In genomic region chr9:128274245-128274644, GRCh38 we compare ENCODE assay signal across 2 cellular contexts.
TF ChIP-seq lines count a peak whose summit lies in the region.

No MANE protein-coding gene starts in this region.

TF ChIP-seq in SK-N-SH, 30 proteins besides CTCF, POLR2A, EP300 and RAD21 (continued from another document):
- TF ChIP-seq, protein P1, sequence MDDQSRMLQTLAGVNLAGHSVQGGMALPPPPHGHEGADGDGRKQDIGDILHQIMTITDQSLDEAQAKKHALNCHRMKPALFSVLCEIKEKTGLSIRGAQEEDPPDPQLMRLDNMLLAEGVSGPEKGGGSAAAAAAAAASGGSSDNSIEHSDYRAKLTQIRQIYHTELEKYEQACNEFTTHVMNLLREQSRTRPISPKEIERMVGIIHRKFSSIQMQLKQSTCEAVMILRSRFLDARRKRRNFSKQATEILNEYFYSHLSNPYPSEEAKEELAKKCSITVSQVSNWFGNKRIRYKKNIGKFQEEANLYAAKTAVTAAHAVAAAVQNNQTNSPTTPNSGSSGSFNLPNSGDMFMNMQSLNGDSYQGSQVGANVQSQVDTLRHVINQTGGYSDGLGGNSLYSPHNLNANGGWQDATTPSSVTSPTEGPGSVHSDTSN (IDR thresholded peaks at IDR 0.05), result no peak
- TF ChIP-seq USF2 (IDR thresholded peaks at IDR 0.05; ENCODE audit: borderline replicate concordance, low read depth, low read length) (no peak), TAF1 (IDR thresholded peaks at IDR 0.05; ENCODE audit: borderline replicate concordance, low read depth, low read length) (no peak), FOXJ3 (CRISPR knock-in tag; IDR thresholded peaks at IDR 0.05) (no peak), FOXM1 (IDR thresholded peaks at IDR 0.05; ENCODE audit: low read depth) (no peak), RXRA (IDR thresholded peaks at IDR 0.05; ENCODE audit: borderline replicate concordance, low read depth) (no peak), MXI1 (IDR thresholded peaks at IDR 0.05; ENCODE audit: low read depth, low read length) (no peak), TCF12 (IDR thresholded peaks at IDR 0.05) (no peak), TEAD4 (IDR thresholded peaks at IDR 0.05; ENCODE audit: borderline replicate concordance, insufficient read depth) (no peak)
- TF ChIP-seq, protein P2, sequence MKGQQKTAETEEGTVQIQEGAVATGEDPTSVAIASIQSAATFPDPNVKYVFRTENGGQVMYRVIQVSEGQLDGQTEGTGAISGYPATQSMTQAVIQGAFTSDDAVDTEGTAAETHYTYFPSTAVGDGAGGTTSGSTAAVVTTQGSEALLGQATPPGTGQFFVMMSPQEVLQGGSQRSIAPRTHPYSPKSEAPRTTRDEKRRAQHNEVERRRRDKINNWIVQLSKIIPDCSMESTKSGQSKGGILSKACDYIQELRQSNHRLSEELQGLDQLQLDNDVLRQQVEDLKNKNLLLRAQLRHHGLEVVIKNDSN (IDR thresholded peaks at IDR 0.05; ENCODE audit: borderline replicate concordance, low read depth), result no peak

TF ChIP-seq in SK-N-SH treated with all-trans-retinoic acid at 6 μM for 48 hours, 23 proteins besides CTCF, POLR2A, EP300 and RAD21 (continued from another document):
- TF ChIP-seq CREB5 (CRISPR knock-in tag; IDR thresholded peaks at IDR 0.05; ENCODE audit: low read depth) (no peak), ZNF8 (CRISPR knock-in tag; IDR thresholded peaks at IDR 0.05) (no peak), TOX (CRISPR knock-in tag; IDR thresholded peaks at IDR 0.05; ENCODE audit: borderline replicate concordance) (no peak), ZNF70 (CRISPR knock-in tag; IDR thresholded peaks at IDR 0.05) (no peak), OSR1 (CRISPR knock-in tag; IDR thresholded peaks at IDR 0.05) (no peak), ISL1 (CRISPR knock-in tag; IDR thresholded peaks at IDR 0.05) (no peak), GLIS3 (CRISPR knock-in tag; IDR thresholded peaks at IDR 0.05) (no peak), RARB (CRISPR knock-in tag; IDR thresholded peaks at IDR 0.05) (no peak), SNAI2 (CRISPR knock-in tag; IDR thresholded peaks at IDR 0.05) (no peak), CSDC2 (CRISPR knock-in tag; IDR thresholded peaks at IDR 0.05) (no peak), CSRNP3 (CRISPR knock-in tag; IDR thresholded peaks at IDR 0.05) (no peak), ZC3H10 (CRISPR knock-in tag; IDR thresholded peaks at IDR 0.05) (no peak)
- TF ChIP-seq, protein P3, sequence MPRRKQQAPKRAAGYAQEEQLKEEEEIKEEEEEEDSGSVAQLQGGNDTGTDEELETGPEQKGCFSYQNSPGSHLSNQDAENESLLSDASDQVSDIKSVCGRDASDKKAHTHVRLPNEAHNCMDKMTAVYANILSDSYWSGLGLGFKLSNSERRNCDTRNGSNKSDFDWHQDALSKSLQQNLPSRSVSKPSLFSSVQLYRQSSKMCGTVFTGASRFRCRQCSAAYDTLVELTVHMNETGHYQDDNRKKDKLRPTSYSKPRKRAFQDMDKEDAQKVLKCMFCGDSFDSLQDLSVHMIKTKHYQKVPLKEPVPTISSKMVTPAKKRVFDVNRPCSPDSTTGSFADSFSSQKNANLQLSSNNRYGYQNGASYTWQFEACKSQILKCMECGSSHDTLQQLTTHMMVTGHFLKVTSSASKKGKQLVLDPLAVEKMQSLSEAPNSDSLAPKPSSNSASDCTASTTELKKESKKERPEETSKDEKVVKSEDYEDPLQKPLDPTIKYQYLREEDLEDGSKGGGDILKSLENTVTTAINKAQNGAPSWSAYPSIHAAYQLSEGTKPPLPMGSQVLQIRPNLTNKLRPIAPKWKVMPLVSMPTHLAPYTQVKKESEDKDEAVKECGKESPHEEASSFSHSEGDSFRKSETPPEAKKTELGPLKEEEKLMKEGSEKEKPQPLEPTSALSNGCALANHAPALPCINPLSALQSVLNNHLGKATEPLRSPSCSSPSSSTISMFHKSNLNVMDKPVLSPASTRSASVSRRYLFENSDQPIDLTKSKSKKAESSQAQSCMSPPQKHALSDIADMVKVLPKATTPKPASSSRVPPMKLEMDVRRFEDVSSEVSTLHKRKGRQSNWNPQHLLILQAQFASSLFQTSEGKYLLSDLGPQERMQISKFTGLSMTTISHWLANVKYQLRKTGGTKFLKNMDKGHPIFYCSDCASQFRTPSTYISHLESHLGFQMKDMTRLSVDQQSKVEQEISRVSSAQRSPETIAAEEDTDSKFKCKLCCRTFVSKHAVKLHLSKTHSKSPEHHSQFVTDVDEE (CRISPR knock-in tag; IDR thresholded peaks at IDR 0.05), result no peak
- TF ChIP-seq, protein P4, sequence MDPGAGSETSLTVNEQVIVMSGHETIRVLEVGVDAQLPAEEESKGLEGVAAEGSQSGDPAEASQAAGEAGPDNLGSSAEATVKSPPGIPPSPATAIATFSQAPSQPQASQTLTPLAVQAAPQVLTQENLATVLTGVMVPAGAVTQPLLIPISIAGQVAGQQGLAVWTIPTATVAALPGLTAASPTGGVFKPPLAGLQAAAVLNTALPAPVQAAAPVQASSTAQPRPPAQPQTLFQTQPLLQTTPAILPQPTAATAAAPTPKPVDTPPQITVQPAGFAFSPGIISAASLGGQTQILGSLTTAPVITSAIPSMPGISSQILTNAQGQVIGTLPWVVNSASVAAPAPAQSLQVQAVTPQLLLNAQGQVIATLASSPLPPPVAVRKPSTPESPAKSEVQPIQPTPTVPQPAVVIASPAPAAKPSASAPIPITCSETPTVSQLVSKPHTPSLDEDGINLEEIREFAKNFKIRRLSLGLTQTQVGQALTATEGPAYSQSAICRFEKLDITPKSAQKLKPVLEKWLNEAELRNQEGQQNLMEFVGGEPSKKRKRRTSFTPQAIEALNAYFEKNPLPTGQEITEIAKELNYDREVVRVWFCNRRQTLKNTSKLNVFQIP (CRISPR knock-in tag; IDR thresholded peaks at IDR 0.05; ENCODE audit: borderline replicate concordance, low read depth), result no peak
